In genomic region chr6:7417684-7418083, GRCh38 we compare ENCODE assay signal across 20 cellular contexts. TPM values are rescaled to one million over a fixed set of nuclear protein-coding genes. Genes with fewer than 3 reads are reported as not detected.
"Had no signal": no experiment of that assay in that cellular context is flagged by ENCODE, and none has a peak within 500 bp of the region (broad histone marks: within the 10 kb centered on the region; RNA-seq: fewer than 3 reads in every experiment).

No MANE protein-coding gene starts in this region.

- H3K27me3 Mint-ChIP-seq: activated CD4-positive, alpha-beta memory T cell treated with anti-CD3 and anti-CD28 coated beads for 36 hours; activated naive CD8-positive, alpha-beta T cell treated with anti-CD3 and anti-CD28 coated beads, Interleukin-2, amount 50 U/mL, for 24 hours; dendritic cell treated with granulocyte-macrophage colony-stimulating factor and Interleukin-4, amounts not matched to agents 40 ng/mL and 50 ng/mL, for 4 days; effector memory CD8-positive, alpha-beta T cell; natural killer cell treated with Interleukin-12 subunit alpha and Interleukin-12 subunit beta and Interleukin-15 and Interleukin-18, amount 100 ng/mL, for 72 hours had no signal

- H3K9me3 Mint-ChIP-seq: activated CD4-positive, alpha-beta memory T cell treated with anti-CD3 and anti-CD28 coated beads for 36 hours; activated naive CD8-positive, alpha-beta T cell treated with anti-CD3 and anti-CD28 coated beads, Interleukin-2, amount 50 U/mL, for 24 hours; dendritic cell treated with granulocyte-macrophage colony-stimulating factor and Interleukin-4, amounts not matched to agents 40 ng/mL and 50 ng/mL, for 4 days; effector memory CD8-positive, alpha-beta T cell; natural killer cell treated with Interleukin-12 subunit alpha and Interleukin-12 subunit beta and Interleukin-15 and Interleukin-18, amount 100 ng/mL, for 72 hours had no signal

- H3K4me3 Mint-ChIP-seq: activated CD4-positive, alpha-beta memory T cell treated with anti-CD3 and anti-CD28 coated beads for 36 hours; activated naive CD8-positive, alpha-beta T cell treated with anti-CD3 and anti-CD28 coated beads, Interleukin-2, amount 50 U/mL, for 24 hours; dendritic cell treated with granulocyte-macrophage colony-stimulating factor and Interleukin-4, amounts not matched to agents 40 ng/mL and 50 ng/mL, for 4 days; effector memory CD8-positive, alpha-beta T cell; natural killer cell treated with Interleukin-12 subunit alpha and Interleukin-12 subunit beta and Interleukin-15 and Interleukin-18, amount 100 ng/mL, for 72 hours had no signal

- H3K9me3 ChIP-seq: sigmoid colon, suprapubic skin, upper lobe of right lung had no signal

- H3K27ac ChIP-seq: sigmoid colon, suprapubic skin, upper lobe of right lung had no signal

- H3K4me1 ChIP-seq: sigmoid colon, upper lobe of right lung had no signal

- H3K4me3 ChIP-seq: sigmoid colon, suprapubic skin, upper lobe of right lung had no signal

- H3K27me3 ChIP-seq: sigmoid colon, suprapubic skin, upper lobe of right lung had no signal

- ATAC-seq: activated naive CD8-positive, alpha-beta T cell treated with anti-CD3 and anti-CD28 coated beads, Interleukin-2, amount 50 U/mL, for 24 hours; effector memory CD8-positive, alpha-beta T cell; natural killer cell treated with Interleukin-12 subunit alpha and Interleukin-12 subunit beta and Interleukin-15 and Interleukin-18, amount 100 ng/mL, for 72 hours; stimulated activated naive CD8-positive, alpha-beta T cell treated with anti-CD3 and anti-CD28 coated beads, Interleukin-15, Interleukin-2, amounts not matched to agents 100 U/mL and 50 U/mL, for 24 hours had no signal

- DNase-seq: activated CD4-positive, alpha-beta memory T cell treated with anti-CD3 and anti-CD28 coated beads for 36 hours; activated CD4-positive, alpha-beta T cell treated with anti-CD3 and anti-CD28 coated beads for 1 hour; activated gamma-delta T cell treated with Interleukin-2 at 50 U/mL for 16 hours; activated naive CD8-positive, alpha-beta T cell treated with anti-CD3 and anti-CD28 coated beads, Interleukin-2, amount 50 U/mL, for 24 hours; activated T-cell treated with anti-CD3 and anti-CD28 coated beads, Interleukin-2, amount 50 U/mL, for 48 hours; caudate nucleus; effector memory CD8-positive, alpha-beta T cell; hippocampal formation; occipital lobe; sigmoid colon; stimulated activated CD4-positive, alpha-beta T cell treated with anti-CD3 and anti-CD28 coated beads, Interleukin-12 subunit alpha, Interleukin-12 subunit beta, amount 100 ng/mL, for 4 hours; stimulated activated CD4-positive, alpha-beta T cell treated with anti-CD3 and anti-CD28 coated beads, Interleukin-2, amount 100 ng/mL, for 48 hours; stimulated activated naive CD8-positive, alpha-beta T cell treated with anti-CD3 and anti-CD28 coated beads, Interleukin-15, Interleukin-2, amounts not matched to agents 100 U/mL and 50 U/mL, for 24 hours; T-helper 9 cell; upper lobe of right lung had no signal

- H3K4me1 Mint-ChIP-seq: activated naive CD8-positive, alpha-beta T cell treated with anti-CD3 and anti-CD28 coated beads, Interleukin-2, amount 50 U/mL, for 24 hours had no signal

- H3K27ac Mint-ChIP-seq: activated CD4-positive, alpha-beta memory T cell treated with anti-CD3 and anti-CD28 coated beads for 36 hours; activated naive CD8-positive, alpha-beta T cell treated with anti-CD3 and anti-CD28 coated beads, Interleukin-2, amount 50 U/mL, for 24 hours; natural killer cell treated with Interleukin-12 subunit alpha and Interleukin-12 subunit beta and Interleukin-15 and Interleukin-18, amount 100 ng/mL, for 72 hours had no signal

RNA-seq across cellular contexts. Expression of gene CAGE1, which starts 28.1 kb away (rescaled TPM):
- total RNA-seq: epithelial cell of proximal tubule, mucosa of gallbladder, sigmoid colon, suprapubic skin, upper lobe of right lung had no signal
